Comparison of ENCODE assay signal across 1 cellular context in genomic region chr3:158097571-158098553, GRCh38.
TF ChIP-seq lines count a peak whose summit lies in the region.

No MANE protein-coding gene starts in this region.

TF ChIP-seq in endothelial cell of umbilical vein, 7 proteins besides CTCF, POLR2A, EP300 and RAD21:
- TF ChIP-seq EZH2 (IDR thresholded peaks at IDR 0.05; ENCODE audit: borderline replicate concordance, low read depth, low read length, severe bottlenecking) (peak; percentile 93), MAX (IDR thresholded peaks at IDR 0.05; ENCODE audit: insufficient read depth, insufficient read length) (no peak)
